ENCODE assay signal across 14 cellular contexts in the genomic region with DNA sequence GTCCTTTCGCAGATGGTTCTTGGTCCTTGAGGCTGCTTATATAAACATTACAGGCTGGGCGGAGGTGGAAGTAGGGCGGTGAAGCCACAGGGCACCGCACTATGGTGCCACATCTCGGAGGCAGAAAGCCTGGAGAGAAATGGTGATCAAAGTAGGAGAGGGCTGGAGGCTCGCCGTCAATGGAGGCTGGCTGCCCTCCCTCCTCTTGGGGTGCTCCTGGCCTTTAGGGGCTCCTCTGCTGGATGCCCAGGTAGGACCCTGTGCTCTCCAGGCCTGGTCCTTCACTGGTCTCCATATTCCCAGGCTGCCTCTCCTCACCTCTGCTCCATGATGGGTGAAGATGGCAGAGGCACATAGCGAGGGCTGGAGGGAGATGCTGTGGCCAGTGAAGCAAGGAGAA. TPM values are rescaled to one million over a fixed set of nuclear protein-coding genes. Genes with fewer than 3 reads are reported as not detected.
DNase-seq lines count a peak whose midpoint lies in the region; ATAC-seq and TF ChIP-seq lines count a peak whose summit lies in the region.
"Had no signal": no experiment of that assay in that cellular context is flagged by ENCODE, and none has a peak within 500 bp of the region (broad histone marks: within the 10 kb centered on the region; RNA-seq: fewer than 3 reads in every experiment).

No MANE protein-coding gene starts in this region.

- no peaks in the 10 kb centered on the region for H3K27me3 ChIP-seq in colonic mucosa

- peak overlapping the region; percentile 0 for H3K27ac ChIP-seq in colonic mucosa

- no peak overlapping the region for H3K4me3 Mint-ChIP-seq in activated naive CD4-positive, alpha-beta T cell treated with anti-CD3 and anti-CD28 coated beads, Interleukin-2, amount 10 ng/mL, durations not matched to agents 7 days and 5 days
- H3K4me3 Mint-ChIP-seq in neural crest cell: peak overlapping the region; percentile 87
- no peak overlapping the region for H3K4me3 Mint-ChIP-seq in activated naive CD8-positive, alpha-beta T cell treated with anti-CD3 and anti-CD28 coated beads for 36 hours

- H3K4me3 ChIP-seq in colonic mucosa: no peak overlapping the region

- H3K27me3 Mint-ChIP-seq in activated naive CD4-positive, alpha-beta T cell treated with anti-CD3 and anti-CD28 coated beads, Interleukin-2, amount 10 ng/mL, durations not matched to agents 7 days and 5 days: peaks cover 78% of the 10 kb centered on the region
- peaks cover 13% of the 10 kb centered on the region for H3K27me3 Mint-ChIP-seq in neural crest cell (ENCODE audit: low read depth)
- H3K27me3 Mint-ChIP-seq in activated naive CD8-positive, alpha-beta T cell treated with anti-CD3 and anti-CD28 coated beads for 36 hours: peaks cover 46% of the 10 kb centered on the region

- peak; percentile 11 for DNase-seq in activated naive CD4-positive, alpha-beta T cell treated with anti-CD3 and anti-CD28 coated beads, Interleukin-2, amount 10 ng/mL, durations not matched to agents 7 days and 5 days
- no peak for DNase-seq in activated naive CD4-positive, alpha-beta T cell treated with anti-CD3 and anti-CD28 coated beads, Interleukin-2, amount 50 U/mL, for 16 hours
- DNase-seq in colonic mucosa (no peak), neural crest cell (ENCODE audit: low read depth, low spot score) (no peak), nucleus accumbens (lab: John Stamatoyannopoulos, UW) (no peak), AG08396 (ENCODE audit: low spot score) (no peak)
- DNase-seq in activated naive CD8-positive, alpha-beta T cell treated with anti-CD3 and anti-CD28 coated beads for 36 hours: no peak
- DNase-seq: activated CD4-positive, alpha-beta T cell treated with anti-CD3 and anti-CD28 coated beads for 48 hours; activated T-cell treated with anti-CD3 and anti-CD28 coated beads, Interleukin-2, amount 50 U/mL, for 72 hours; anterior cingulate cortex; NCI-H1694 treated with DMSO at 0.1 percent for 48 hours; NCI-H524 had no signal

- peaks cover 36% of the 10 kb centered on the region for H3K4me1 Mint-ChIP-seq in activated naive CD4-positive, alpha-beta T cell treated with anti-CD3 and anti-CD28 coated beads, Interleukin-2, amount 10 ng/mL, durations not matched to agents 7 days and 5 days
- peaks cover 25% of the 10 kb centered on the region for H3K4me1 Mint-ChIP-seq in neural crest cell
- H3K4me1 Mint-ChIP-seq in activated naive CD8-positive, alpha-beta T cell treated with anti-CD3 and anti-CD28 coated beads for 36 hours: peaks cover 24% of the 10 kb centered on the region

- ATAC-seq in GM21423 (IDR thresholded peaks at IDR 0.05; ENCODE audit: unreplicated experiment): no peak
- ATAC-seq: activated T-cell treated with anti-CD3 and anti-CD28 coated beads, Interleukin-2, amount 50 U/mL, for 72 hours; HCT116 had no signal

- no peaks in the 10 kb centered on the region for H3K9me3 ChIP-seq in colonic mucosa

- peak overlapping the region in 1 of 2 donors; percentile 36 for H3K9ac ChIP-seq in colonic mucosa (ENCODE audit: low read depth in 2 of 2, low read length in 2 of 2)

- CTCF ChIA-PET in activated naive CD4-positive, alpha-beta T cell treated with anti-CD3 and anti-CD28 coated beads, Interleukin-2, amount 10 ng/mL, durations not matched to agents 7 days and 5 days (lab: Charles Lee): no interaction called here

- intact Hi-C loops in colonic mucosa (cut with DNase I): loop anchor here (5.0 kb wide), 1 partner anchor 35 kb away; no protein-coding TSS in a partner anchor

- H3K36me3 ChIP-seq in colonic mucosa: no peaks in the 10 kb centered on the region

- TF ChIP-seq CTCF in colonic mucosa (IDR thresholded peaks at IDR 0.05) (no peak), neural crest cell (conservative IDR thresholded peaks at IDR 0.05) (no peak)

- H3K27ac Mint-ChIP-seq in activated naive CD4-positive, alpha-beta T cell treated with anti-CD3 and anti-CD28 coated beads, Interleukin-2, amount 10 ng/mL, durations not matched to agents 7 days and 5 days: peak overlapping the region; percentile 38
- no peak overlapping the region for H3K27ac Mint-ChIP-seq in neural crest cell (ENCODE audit: unreplicated experiment)
- H3K27ac Mint-ChIP-seq in activated naive CD8-positive, alpha-beta T cell treated with anti-CD3 and anti-CD28 coated beads for 36 hours: no peak overlapping the region

- H3K9me3 Mint-ChIP-seq in activated naive CD4-positive, alpha-beta T cell treated with anti-CD3 and anti-CD28 coated beads, Interleukin-2, amount 10 ng/mL, durations not matched to agents 7 days and 5 days: no peaks in the 10 kb centered on the region
- no peaks in the 10 kb centered on the region for H3K9me3 Mint-ChIP-seq in neural crest cell
- no peaks in the 10 kb centered on the region for H3K9me3 Mint-ChIP-seq in activated naive CD8-positive, alpha-beta T cell treated with anti-CD3 and anti-CD28 coated beads for 36 hours
- H3K9me3 Mint-ChIP-seq: activated T-cell treated with anti-CD3 and anti-CD28 coated beads, Interleukin-2, amount 50 U/mL, for 72 hours had no signal

- peaks cover 17% of the 10 kb centered on the region for H3K4me1 ChIP-seq in colonic mucosa

- H3K36me3 Mint-ChIP-seq in activated naive CD4-positive, alpha-beta T cell treated with anti-CD3 and anti-CD28 coated beads, Interleukin-2, amount 10 ng/mL, durations not matched to agents 7 days and 5 days: peaks cover 17% of the 10 kb centered on the region
- H3K36me3 Mint-ChIP-seq in neural crest cell (ENCODE audit: low read depth): no peaks in the 10 kb centered on the region
- no peaks in the 10 kb centered on the region for H3K36me3 Mint-ChIP-seq in activated naive CD8-positive, alpha-beta T cell treated with anti-CD3 and anti-CD28 coated beads for 36 hours

RNA-seq across cellular contexts. Expression of a gene that starts 2.1 kb away (rescaled TPM):
- total RNA-seq in colonic mucosa: 10 to 100 TPM; 30.2 to 32.6 TPM
- total RNA-seq in neural crest cell: 1.1 TPM in 2 replicates
- total RNA-seq in activated naive CD8-positive, alpha-beta T cell treated with anti-CD3 and anti-CD28 coated beads for 36 hours: under 1 TPM; 0.04 to 0.06 TPM

RNA-seq across cellular contexts. Expression of a gene that starts 12.2 kb away (rescaled TPM):
- total RNA-seq in colonic mucosa (10 to 100 TPM in 1 of 2 donors, 1 to 10 TPM in 1; 9.2 to 16.0 TPM), neural crest cell (13.2 and 14.2 TPM in 2 replicates)
- total RNA-seq in activated naive CD8-positive, alpha-beta T cell treated with anti-CD3 and anti-CD28 coated beads for 36 hours: 10 to 100 TPM; 15.2 to 15.5 TPM

RNA-seq across cellular contexts. Expression of a gene that starts 27.6 kb away (rescaled TPM):
- total RNA-seq in colonic mucosa: 100 to 1,000 TPM; 172 to 292 TPM
- 449 and 459 TPM in 2 replicates for total RNA-seq in neural crest cell
- total RNA-seq in activated naive CD8-positive, alpha-beta T cell treated with anti-CD3 and anti-CD28 coated beads for 36 hours: 100 to 1,000 TPM; 418 to 428 TPM

RNA-seq across cellular contexts. Expression of a gene that starts 30.4 kb away (rescaled TPM):
- total RNA-seq in colonic mucosa: 1 to 10 TPM; 1.0 to 1.7 TPM
- total RNA-seq in neural crest cell: 0.19 TPM in 1 of 2 replicates, not detected in the other
- total RNA-seq in activated naive CD8-positive, alpha-beta T cell treated with anti-CD3 and anti-CD28 coated beads for 36 hours: under 1 TPM; 0.08 to 0.12 TPM

RNA-seq across cellular contexts. Expression of a gene that starts 49.6 kb away (rescaled TPM):
- total RNA-seq in colonic mucosa: 10 to 100 TPM; 13.3 to 39.7 TPM
- total RNA-seq in neural crest cell: 2.3 and 4.6 TPM in 2 replicates
- 1 to 10 TPM; 1.8 to 4.4 TPM for total RNA-seq in activated naive CD8-positive, alpha-beta T cell treated with anti-CD3 and anti-CD28 coated beads for 36 hours

Comparison
In these comparisons a context has a peak if more than half of its experiments do, and no peak if none do; other contexts are left out.
1. RNA of a gene that starts 2.1 kb away (total RNA-seq): 30.2 to 32.6 TPM in colonic mucosa; 1.1 TPM in neural crest cell and 0.04 to 0.06 TPM in activated naive CD8-positive, alpha-beta T cell treated with anti-CD3 and anti-CD28 coated beads for 36 hours; every median in the first group is over 10 times any median in the second.